Comparison of ENCODE assay signal across 18 cellular contexts in the genomic region with DNA sequence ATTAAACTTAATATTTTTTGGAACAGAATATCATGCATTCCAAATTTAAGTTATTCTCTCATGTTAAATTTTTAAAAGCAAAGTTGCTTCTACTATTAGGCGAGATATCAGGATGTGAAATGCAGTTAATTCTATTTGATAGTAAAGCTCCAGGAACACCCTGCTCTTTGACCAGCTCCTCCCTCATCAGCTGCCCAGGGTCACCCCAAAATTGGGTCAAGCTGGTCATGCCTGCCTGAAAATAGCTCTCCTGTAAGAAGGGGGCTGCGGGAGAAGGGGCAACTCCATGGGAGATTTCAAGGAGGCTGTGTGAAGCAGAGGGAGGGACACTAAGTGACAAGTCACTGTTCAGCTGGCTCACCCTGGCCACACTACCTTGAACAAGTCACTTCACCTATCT. TPM values are rescaled to one million over a fixed set of nuclear protein-coding genes. Genes with fewer than 3 reads are reported as not detected.
"Had no signal": no experiment of that assay in that cellular context is flagged by ENCODE, and none has a peak within 500 bp of the region (broad histone marks: within the 10 kb centered on the region; RNA-seq: fewer than 3 reads in every experiment).

No MANE protein-coding gene starts in this region.

- H3K27me3 ChIP-seq: esophagus squamous epithelium, neural progenitor cell, pancreas had no signal

- H3K9me3 ChIP-seq: esophagus squamous epithelium, pancreas had no signal

- H3K4me3 Mint-ChIP-seq: activated CD4-positive, alpha-beta T cell treated with anti-CD3 and anti-CD28 coated beads, Interleukin-2, amount 10 ng/mL, durations not matched to agents 7 days and 5 days; activated naive CD8-positive, alpha-beta T cell treated with anti-CD3 and anti-CD28 coated beads, Interleukin-2, amount 50 U/mL, for 24 hours; dendritic cell treated with granulocyte-macrophage colony-stimulating factor and Interleukin-4, amounts not matched to agents 40 ng/mL and 50 ng/mL, for 4 days; endodermal cell; neural progenitor cell; T-helper 1 cell treated with Interleukin-12 subunit alpha and Interleukin-12 subunit beta and Interleukin-4 antibody, amounts not matched to agents 30 μg/mL and 1 μg/mL, for 36 hours had no signal

- H3K4me3 ChIP-seq: esophagus squamous epithelium, left lung, neural progenitor cell, pancreas had no signal

- H3K9me3 Mint-ChIP-seq: T-helper 1 cell treated with Interleukin-12 subunit alpha and Interleukin-12 subunit beta and Interleukin-4 antibody, amounts not matched to agents 30 μg/mL and 1 μg/mL, for 36 hours had no signal

- H3K27ac ChIP-seq: left lung, neural progenitor cell, pancreas had no signal

- H3K27ac Mint-ChIP-seq: activated CD4-positive, alpha-beta T cell treated with anti-CD3 and anti-CD28 coated beads, Interleukin-2, amount 10 ng/mL, durations not matched to agents 7 days and 5 days; activated naive CD8-positive, alpha-beta T cell treated with anti-CD3 and anti-CD28 coated beads, Interleukin-2, amount 50 U/mL, for 24 hours; dendritic cell treated with granulocyte-macrophage colony-stimulating factor and Interleukin-4, amounts not matched to agents 40 ng/mL and 50 ng/mL, for 4 days; endodermal cell; neural progenitor cell; T-helper 1 cell treated with Interleukin-12 subunit alpha and Interleukin-12 subunit beta and Interleukin-4 antibody, amounts not matched to agents 30 μg/mL and 1 μg/mL, for 36 hours had no signal

- H3K36me3 ChIP-seq: left lung, neural progenitor cell had no signal

- H3K4me1 Mint-ChIP-seq: activated CD4-positive, alpha-beta T cell treated with anti-CD3 and anti-CD28 coated beads, Interleukin-2, amount 10 ng/mL, durations not matched to agents 7 days and 5 days; activated naive CD8-positive, alpha-beta T cell treated with anti-CD3 and anti-CD28 coated beads, Interleukin-2, amount 50 U/mL, for 24 hours; endodermal cell had no signal

- DNase-seq: activated CD4-positive, alpha-beta T cell treated with anti-CD3 and anti-CD28 coated beads, Interleukin-2, amount 10 ng/mL, durations not matched to agents 7 days and 5 days; activated CD4-positive, CD25-positive, alpha-beta regulatory T cell; activated CD8-positive, alpha-beta memory T cell treated with anti-CD3 and anti-CD28 coated beads for 24 hours; activated naive CD4-positive, alpha-beta T cell treated with Interleukin-2 at 50 U/mL for 16 hours; activated naive CD8-positive, alpha-beta T cell treated with anti-CD3 and anti-CD28 coated beads, Interleukin-2, amount 50 U/mL, for 24 hours; central memory CD4-positive, alpha-beta T cell; endodermal cell; esophagus squamous epithelium; head of caudate nucleus; islet precursor cell; left lung; mesendoderm; pancreas; stimulated activated CD4-positive, alpha-beta T cell treated with anti-CD3 and anti-CD28 coated beads, Interleukin-1b, Interleukin-23, amount 100 ng/mL, for 48 hours; stimulated activated naive CD4-positive, alpha-beta T cell had no signal

- H3K4me1 ChIP-seq: neural progenitor cell had no signal

- ATAC-seq: activated naive CD8-positive, alpha-beta T cell treated with anti-CD3 and anti-CD28 coated beads, Interleukin-2, amount 50 U/mL, for 24 hours; left lung; pancreas had no signal

RNA-seq across cellular contexts. Expression of gene PPP1R3C, which starts 5.9 kb away (rescaled TPM):
- total RNA-seq: activated CD4-positive, alpha-beta T cell treated with anti-CD3 and anti-CD28 coated beads, Interleukin-2, amount 10 ng/mL, durations not matched to agents 7 days and 5 days had no signal
